ENCODE assay signal across 9 cellular contexts in the genomic region with DNA sequence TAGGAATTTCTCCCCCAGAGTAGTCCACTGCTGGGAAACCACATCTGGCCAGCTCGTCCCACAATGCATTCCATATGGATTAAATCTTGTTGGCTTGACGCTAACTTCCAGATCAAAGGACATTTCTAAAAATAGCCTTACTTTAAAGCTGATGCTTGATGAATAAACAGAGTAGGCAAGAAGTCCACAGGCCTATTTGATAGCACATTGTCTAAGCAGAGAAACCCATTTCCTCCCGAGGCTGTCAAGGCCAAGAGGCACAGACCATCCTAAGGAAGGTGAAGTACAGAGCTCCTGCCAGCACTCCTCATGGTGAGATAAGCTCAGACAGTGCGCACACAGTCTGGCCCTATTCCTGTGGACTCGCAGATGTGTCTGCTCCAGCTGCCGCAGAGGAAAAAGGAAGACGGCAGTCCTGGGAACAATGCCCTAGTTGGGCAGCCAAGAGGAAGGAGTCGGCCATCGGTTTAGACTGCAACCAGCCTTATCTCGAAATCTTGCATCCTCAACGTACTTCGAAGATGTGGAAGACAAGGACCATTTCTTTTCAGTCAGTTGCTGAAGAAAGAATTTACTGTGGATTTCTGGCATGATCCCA.
A peak's percentile ranks its signal among the peaks of the same experiment; 100 is the strongest.
DNase-seq lines count a peak whose midpoint lies in the region; ATAC-seq, FAIRE-seq and TF ChIP-seq lines count a peak whose summit lies in the region.
"Had no signal": no experiment of that assay in that cellular context is flagged by ENCODE, and none has a peak within 500 bp of the region (broad histone marks: within the 10 kb centered on the region; RNA-seq: fewer than 3 reads in every experiment).

No MANE protein-coding gene starts in this region.

- peaks cover 17% of the 10 kb centered on the region for H3K4me1 ChIP-seq in rectal smooth muscle tissue (ENCODE audit: control insufficient read depth, insufficient read depth, low read length)

- ATAC-seq in left ventricle myocardium superior: peak; percentile 94
- ATAC-seq in GM18511 (IDR thresholded peaks at IDR 0.05; ENCODE audit: unreplicated experiment): no peak

- no peaks in the 10 kb centered on the region for H3K27me3 ChIP-seq in rectal smooth muscle tissue (ENCODE audit: control insufficient read depth, insufficient read depth, low read length)

- POLR2A ChIA-PET in MCF 10A (lab: Yijun Ruan, JAX): interaction anchor here (0.9 to 1.9 kb wide), 4 partner anchors 8 to 26 kb away, joined by 3 to 9 read pairs (median 4); no protein-coding TSS in a partner anchor

- no peak overlapping the region for H3K4me3 Mint-ChIP-seq in MCF 10A (ENCODE audit: unreplicated experiment)

- no peak overlapping the region for H3K4me3 ChIP-seq in rectal smooth muscle tissue (ENCODE audit: low read length)

- H3K9ac ChIP-seq in rectal smooth muscle tissue (ENCODE audit: low read length): no peak overlapping the region

- peaks cover 37% of the 10 kb centered on the region for H3K4me1 Mint-ChIP-seq in MCF 10A (ENCODE audit: insufficient read depth, unreplicated experiment)

- H3K9me3 Mint-ChIP-seq in MCF 10A (ENCODE audit: unreplicated experiment): no peaks in the 10 kb centered on the region

- DNase-seq in EH (ENCODE audit: low read depth): peak; percentile 91
- DNase-seq in MCF 10A (ENCODE audit: unreplicated experiment): peak; percentile 35
- DNase-seq in left ventricle myocardium superior: peak; percentile 71
- DNase-seq in D721Med (ENCODE audit: insufficient read length, low spot score): no peak
- no peak for DNase-seq in retina
- no peak for DNase-seq in NCI-H1417 (lab: John Stamatoyannopoulos, UW)
- DNase-seq: NCI-H1092 treated with DMSO at 0.1 percent for 48 hours had no signal

- H3K36me3 ChIP-seq in rectal smooth muscle tissue (ENCODE audit: control insufficient read depth, insufficient read depth, low read length): peaks cover 16% of the 10 kb centered on the region

- H3K27ac Mint-ChIP-seq in MCF 10A (ENCODE audit: low read depth, unreplicated experiment): peak overlapping the region; percentile 97

- H3K27ac ChIP-seq in rectal smooth muscle tissue (ENCODE audit: low read depth, low read length): peak overlapping the region; percentile 42

- no TSS peak for BruUV-seq in MCF 10A (replicated peaks; lab: Mats Ljungman, UMichigan)

- intact Hi-C loops in MCF 10A (cut with micrococcal nuclease) (no loop called here), left ventricle myocardium superior (cut with micrococcal nuclease) (no loop called here)

- TF ChIP-seq CTCF in MCF 10A (IDR thresholded peaks at IDR 0.05; ENCODE audit: unreplicated experiment) (no peak), D721Med (IDR thresholded peaks at IDR 0.05; ENCODE audit: insufficient read depth, missing control alignments) (no peak)

- H3K36me3 Mint-ChIP-seq in MCF 10A (ENCODE audit: insufficient read depth, unreplicated experiment): peaks cover 16% of the 10 kb centered on the region

- CTCF ChIA-PET in MCF 10A (lab: Yijun Ruan, JAX): interaction anchor here (0.6 to 1.0 kb wide), 5 partner anchors 25 to 203 kb away, joined by 3 read pairs; no protein-coding TSS in a partner anchor

- no peak for FAIRE-seq in D721Med (lab: Jason Lieb, UNC)

- no peaks in the 10 kb centered on the region for H3K27me3 Mint-ChIP-seq in MCF 10A (ENCODE audit: insufficient read depth, unreplicated experiment)

Comparison
In these comparisons a context has a peak if more than half of its experiments do, and no peak if none do; other contexts are left out.
1. DNase-seq: peak in EH (single experiment), MCF 10A (single experiment) and left ventricle myocardium superior (single experiment); none in D721Med (single experiment), retina (single experiment) and NCI-H1417 (0 of 3).